In the genomic region with DNA sequence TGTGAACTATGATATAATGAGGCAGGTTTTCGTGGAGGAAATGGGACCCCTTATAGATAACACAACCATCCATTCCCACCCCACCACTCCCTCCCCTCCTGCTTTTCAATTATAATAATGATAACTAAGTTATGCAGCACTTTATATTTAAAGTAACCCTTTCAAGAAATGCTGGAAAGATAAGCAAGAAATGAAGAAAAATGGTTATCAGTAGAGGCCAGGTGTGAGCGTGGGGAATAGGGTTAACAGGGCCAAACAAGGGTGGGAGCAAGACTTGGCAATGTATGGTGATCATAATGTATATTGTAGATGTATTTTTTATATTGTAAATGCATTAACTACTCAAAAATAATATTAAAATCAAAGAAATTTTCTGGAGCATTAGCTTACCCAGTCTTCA, we compare ENCODE assay signal across 9 cellular contexts.
"Had no signal": no experiment of that assay in that cellular context is flagged by ENCODE, and none has a peak within 500 bp of the region (broad histone marks: within the 10 kb centered on the region; RNA-seq: fewer than 3 reads in every experiment).

No MANE protein-coding gene starts in this region.

- H2AFZ ChIP-seq: GM23338 had no signal

- H3K4me2 ChIP-seq: GM23338 had no signal

- ATAC-seq: GM23338 had no signal

- DNase-seq: H9, HCEC 1CT, IMR-90, KBM-7 had no signal

- FAIRE-seq: H1, H54, HTR-8/SVneo had no signal

- H3K27ac ChIP-seq: HL-60 had no signal

- H3K4me3 ChIP-seq: GM23338 had no signal
